Comparison of ENCODE assay signal across 1 cellular context in genomic region chr5:123085638-123086286, GRCh38.
TF ChIP-seq lines count a peak whose summit lies in the region.

No MANE protein-coding gene starts in this region.

TF ChIP-seq in WTC11, 78 proteins besides CTCF, POLR2A, EP300 and RAD21 (continued from another document):
- TF ChIP-seq MLX (CRISPR knock-in tag; IDR thresholded peaks at IDR 0.05): no peak
